Comparison of ENCODE assay signal across 1 cellular context in genomic region chr1:205538211-205538840, GRCh38.
TF ChIP-seq lines count a peak whose summit lies in the region.

No MANE protein-coding gene starts in this region.

TF ChIP-seq in GM23338, 12 proteins besides CTCF, POLR2A, EP300 and RAD21 (continued from another document):
- TF ChIP-seq ZNF462 (CRISPR knock-in tag; IDR thresholded peaks at IDR 0.05) (no peak), ZNF114 (CRISPR knock-in tag; IDR thresholded peaks at IDR 0.05) (no peak)
